In the genomic region with DNA sequence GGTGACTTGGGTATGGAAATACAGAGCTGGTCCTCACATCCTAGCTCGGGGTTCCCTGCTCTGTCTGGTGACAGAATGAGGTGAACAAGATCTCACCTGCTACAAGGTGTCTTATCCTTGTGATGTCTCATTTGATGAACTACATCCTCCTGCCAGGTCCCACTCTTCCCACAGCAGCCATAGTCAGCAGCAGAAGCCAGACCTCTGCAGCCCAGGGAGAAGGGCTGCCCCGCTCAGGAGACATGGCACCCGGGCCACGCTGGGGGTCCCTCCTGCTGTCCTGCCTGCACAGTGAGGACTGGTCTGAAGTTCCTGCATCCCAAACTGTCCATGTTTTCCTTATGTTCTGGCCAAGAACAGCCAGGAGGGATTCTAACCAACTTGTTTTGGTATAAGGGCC, we compare ENCODE assay signal across 39 cellular contexts.
"Had no signal": no experiment of that assay in that cellular context is flagged by ENCODE, and none has a peak within 500 bp of the region (broad histone marks: within the 10 kb centered on the region; RNA-seq: fewer than 3 reads in every experiment).

No MANE protein-coding gene starts in this region.

- H3K27ac ChIP-seq: adrenal gland, ascending aorta, body of pancreas, brain microvascular endothelial cell, breast epithelium, cardiac muscle cell had no signal

- H3K4me3 Mint-ChIP-seq: activated naive CD4-positive, alpha-beta T cell treated with anti-CD3 and anti-CD28 coated beads for 36 hours; activated naive CD4-positive, alpha-beta T cell treated with anti-CD3 and anti-CD28 coated beads, Interleukin-2, amount 10 ng/mL, durations not matched to agents 7 days and 5 days; activated naive CD4-positive, alpha-beta T cell treated with anti-CD3 and anti-CD28 coated beads, Interleukin-2, amount 50 U/mL, for 24 hours; activated naive CD8-positive, alpha-beta T cell; activated naive CD8-positive, alpha-beta T cell treated with anti-CD3 and anti-CD28 coated beads for 36 hours; activated naive CD8-positive, alpha-beta T cell treated with anti-CD3 and anti-CD28 coated beads, Interleukin-2, amount 10 ng/mL, durations not matched to agents 7 days and 5 days; activated naive CD8-positive, alpha-beta T cell treated with anti-CD3 and anti-CD28 coated beads, Interleukin-2, amount 50 U/mL, for 24 hours; activated T-cell treated with anti-CD3 and anti-CD28 coated beads, Interleukin-2, amount 50 U/mL, for 24 hours; activated T-cell treated with anti-CD3 and anti-CD28 coated beads, Interleukin-2, amount 50 U/mL, for 4 hours; activated T-cell treated with anti-CD3 and anti-CD28 coated beads, Interleukin-2, amount 50 U/mL, for 72 hours; activated T-helper 1 cell treated with anti-CD3 and anti-CD28 coated beads, Interleukin-12 subunit alpha, Interleukin-12 subunit beta, Interleukin-2, Interleukin-4 antibody, amounts not matched to agents 30 ng/mL and 10 ng/mL and 1 ng/mL, durations not matched to agents 14 hours and 24 hours and 36 hours; activated T-helper 17 cell treated with anti-CD3 and anti-CD28 coated beads, Interleukin-2, amount 50 U/mL, for 72 hours; brain; central memory CD8-positive, alpha-beta T cell had no signal

- H3K27ac Mint-ChIP-seq: activated naive CD4-positive, alpha-beta T cell treated with anti-CD3 and anti-CD28 coated beads for 36 hours; activated naive CD4-positive, alpha-beta T cell treated with anti-CD3 and anti-CD28 coated beads, Interleukin-2, amount 10 ng/mL, durations not matched to agents 7 days and 5 days; activated naive CD4-positive, alpha-beta T cell treated with anti-CD3 and anti-CD28 coated beads, Interleukin-2, amount 50 U/mL, for 24 hours; activated naive CD4-positive, alpha-beta T cell treated with anti-CD3 and anti-CD28 coated beads, Interleukin-2, amount 50 U/mL, for 72 hours; activated naive CD8-positive, alpha-beta T cell; activated naive CD8-positive, alpha-beta T cell treated with anti-CD3 and anti-CD28 coated beads for 36 hours; activated naive CD8-positive, alpha-beta T cell treated with anti-CD3 and anti-CD28 coated beads, Interleukin-2, amount 10 ng/mL, durations not matched to agents 7 days and 5 days; activated naive CD8-positive, alpha-beta T cell treated with anti-CD3 and anti-CD28 coated beads, Interleukin-2, amount 50 U/mL, for 24 hours; activated T-cell treated with anti-CD3 and anti-CD28 coated beads, Interleukin-2, amount 50 U/mL, for 24 hours; activated T-cell treated with anti-CD3 and anti-CD28 coated beads, Interleukin-2, amount 50 U/mL, for 72 hours; activated T-helper 1 cell treated with anti-CD3 and anti-CD28 coated beads, Interleukin-12 subunit alpha, Interleukin-12 subunit beta, Interleukin-2, Interleukin-4 antibody, amounts not matched to agents 30 ng/mL and 10 ng/mL and 1 ng/mL, durations not matched to agents 14 hours and 24 hours and 36 hours; activated T-helper 17 cell treated with anti-CD3 and anti-CD28 coated beads, Interleukin-2, amount 50 U/mL, for 72 hours; activated T-helper 2 cell treated with anti-CD3 and anti-CD28 coated beads, Interferon-gamma antibody, Interleukin-2, Interleukin-4, amounts not matched to agents 10 μg/mL and 5 μg/mL and 100 μg/mL, durations not matched to agents 14 hours and 24 hours and 36 hours; brain had no signal

- H3K36me3 Mint-ChIP-seq: activated naive CD4-positive, alpha-beta T cell treated with anti-CD3 and anti-CD28 coated beads, Interleukin-2, amount 10 ng/mL, durations not matched to agents 7 days and 5 days; activated naive CD4-positive, alpha-beta T cell treated with anti-CD3 and anti-CD28 coated beads, Interleukin-2, amount 50 U/mL, for 24 hours; activated naive CD4-positive, alpha-beta T cell treated with anti-CD3 and anti-CD28 coated beads, Interleukin-2, amount 50 U/mL, for 72 hours; activated naive CD8-positive, alpha-beta T cell; activated naive CD8-positive, alpha-beta T cell treated with anti-CD3 and anti-CD28 coated beads for 36 hours; activated naive CD8-positive, alpha-beta T cell treated with anti-CD3 and anti-CD28 coated beads, Interleukin-2, amount 10 ng/mL, durations not matched to agents 7 days and 5 days; brain had no signal

- H3K4me1 ChIP-seq: adrenal gland, ascending aorta, body of pancreas, breast epithelium had no signal

- H3K27me3 Mint-ChIP-seq: activated naive CD4-positive, alpha-beta T cell treated with anti-CD3 and anti-CD28 coated beads, Interleukin-2, amount 10 ng/mL, durations not matched to agents 7 days and 5 days; activated naive CD4-positive, alpha-beta T cell treated with anti-CD3 and anti-CD28 coated beads, Interleukin-2, amount 50 U/mL, for 24 hours; activated naive CD8-positive, alpha-beta T cell treated with anti-CD3 and anti-CD28 coated beads for 36 hours; activated naive CD8-positive, alpha-beta T cell treated with anti-CD3 and anti-CD28 coated beads, Interleukin-2, amount 10 ng/mL, durations not matched to agents 7 days and 5 days; central memory CD8-positive, alpha-beta T cell had no signal

- H3K9me3 Mint-ChIP-seq: activated naive CD4-positive, alpha-beta T cell treated with anti-CD3 and anti-CD28 coated beads for 36 hours; activated naive CD4-positive, alpha-beta T cell treated with anti-CD3 and anti-CD28 coated beads, Interleukin-2, amount 10 ng/mL, durations not matched to agents 7 days and 5 days; activated naive CD4-positive, alpha-beta T cell treated with anti-CD3 and anti-CD28 coated beads, Interleukin-2, amount 50 U/mL, for 24 hours; activated naive CD4-positive, alpha-beta T cell treated with anti-CD3 and anti-CD28 coated beads, Interleukin-2, amount 50 U/mL, for 72 hours; activated naive CD8-positive, alpha-beta T cell treated with anti-CD3 and anti-CD28 coated beads for 36 hours; activated naive CD8-positive, alpha-beta T cell treated with anti-CD3 and anti-CD28 coated beads, Interleukin-2, amount 10 ng/mL, durations not matched to agents 7 days and 5 days; activated naive CD8-positive, alpha-beta T cell treated with anti-CD3 and anti-CD28 coated beads, Interleukin-2, amount 50 U/mL, for 24 hours; activated T-cell treated with anti-CD3 and anti-CD28 coated beads, Interleukin-2, amount 50 U/mL, for 24 hours; activated T-cell treated with anti-CD3 and anti-CD28 coated beads, Interleukin-2, amount 50 U/mL, for 4 hours; activated T-cell treated with anti-CD3 and anti-CD28 coated beads, Interleukin-2, amount 50 U/mL, for 72 hours; activated T-helper 1 cell treated with anti-CD3 and anti-CD28 coated beads, Interleukin-12 subunit alpha, Interleukin-12 subunit beta, Interleukin-2, Interleukin-4 antibody, amounts not matched to agents 30 ng/mL and 10 ng/mL and 1 ng/mL, durations not matched to agents 14 hours and 24 hours and 36 hours; activated T-helper 17 cell treated with anti-CD3 and anti-CD28 coated beads, Interleukin-2, amount 50 U/mL, for 72 hours; activated T-helper 2 cell treated with anti-CD3 and anti-CD28 coated beads, Interferon-gamma antibody, Interleukin-2, Interleukin-4, amounts not matched to agents 10 μg/mL and 5 μg/mL and 100 μg/mL, durations not matched to agents 14 hours and 24 hours and 36 hours; brain; central memory CD8-positive, alpha-beta T cell had no signal

- H3K9me3 ChIP-seq: adrenal gland, ascending aorta, body of pancreas, breast epithelium had no signal

- H3K4me1 Mint-ChIP-seq: activated naive CD4-positive, alpha-beta T cell treated with anti-CD3 and anti-CD28 coated beads, Interleukin-2, amount 10 ng/mL, durations not matched to agents 7 days and 5 days; activated naive CD4-positive, alpha-beta T cell treated with anti-CD3 and anti-CD28 coated beads, Interleukin-2, amount 50 U/mL, for 24 hours; activated naive CD8-positive, alpha-beta T cell treated with anti-CD3 and anti-CD28 coated beads for 36 hours; activated naive CD8-positive, alpha-beta T cell treated with anti-CD3 and anti-CD28 coated beads, Interleukin-2, amount 10 ng/mL, durations not matched to agents 7 days and 5 days; activated naive CD8-positive, alpha-beta T cell treated with anti-CD3 and anti-CD28 coated beads, Interleukin-2, amount 50 U/mL, for 24 hours; activated T-helper 17 cell treated with anti-CD3 and anti-CD28 coated beads, Interleukin-2, amount 50 U/mL, for 72 hours; central memory CD8-positive, alpha-beta T cell had no signal

- H3K4me3 ChIP-seq: adrenal gland, ascending aorta, body of pancreas, breast epithelium, cardiac muscle cell had no signal

- H3K27me3 ChIP-seq: adrenal gland, ascending aorta, body of pancreas, brain microvascular endothelial cell, breast epithelium, cardiac muscle cell had no signal

- ATAC-seq: activated naive CD4-positive, alpha-beta T cell treated with anti-CD3 and anti-CD28 coated beads, Interleukin-2, amount 50 U/mL, for 72 hours; activated naive CD8-positive, alpha-beta T cell treated with anti-CD3 and anti-CD28 coated beads, Interleukin-2, amount 50 U/mL, for 24 hours; activated T-cell treated with anti-CD3 and anti-CD28 coated beads, Interleukin-2, amount 50 U/mL, for 4 hours; activated T-cell treated with anti-CD3 and anti-CD28 coated beads, Interleukin-2, amount 50 U/mL, for 72 hours; activated T-helper 17 cell treated with anti-CD3 and anti-CD28 coated beads, Interleukin-2, amount 50 U/mL, for 72 hours; body of pancreas had no signal

- H3K36me3 ChIP-seq: adrenal gland, ascending aorta, brain microvascular endothelial cell, breast epithelium, cardiac muscle cell had no signal

- DNase-seq: activated effector memory CD4-positive, alpha-beta T cell treated with anti-CD3 and anti-CD28 coated beads, Interleukin-2, amount 50 U/mL, for 16 hours; activated effector memory CD4-positive, alpha-beta T cell treated with Interleukin-2 at 50 U/mL for 16 hours; activated gamma-delta T cell; activated gamma-delta T cell treated with Interleukin-2 at 50 U/mL for 16 hours; activated naive CD4-positive, alpha-beta T cell; activated naive CD4-positive, alpha-beta T cell treated with anti-CD3 and anti-CD28 coated beads for 36 hours; activated naive CD4-positive, alpha-beta T cell treated with anti-CD3 and anti-CD28 coated beads, Interleukin-2, amount 10 ng/mL, durations not matched to agents 7 days and 5 days; activated naive CD4-positive, alpha-beta T cell treated with anti-CD3 and anti-CD28 coated beads, Interleukin-2, amount 50 U/mL, for 16 hours; activated naive CD4-positive, alpha-beta T cell treated with Interleukin-2 at 50 U/mL for 16 hours; activated naive CD8-positive, alpha-beta T cell treated with anti-CD3 and anti-CD28 coated beads for 36 hours; activated naive CD8-positive, alpha-beta T cell treated with anti-CD3 and anti-CD28 coated beads, Interleukin-2, amount 10 ng/mL, durations not matched to agents 7 days and 5 days; activated naive CD8-positive, alpha-beta T cell treated with anti-CD3 and anti-CD28 coated beads, Interleukin-2, amount 50 U/mL, for 24 hours; activated T-cell treated with anti-CD3 and anti-CD28 coated beads for 4 hours; activated T-cell treated with anti-CD3 and anti-CD28 coated beads, Interleukin-2, amount 50 U/mL, for 1 hour; activated T-cell treated with anti-CD3 and anti-CD28 coated beads, Interleukin-2, amount 50 U/mL, for 24 hours; activated T-cell treated with anti-CD3 and anti-CD28 coated beads, Interleukin-2, amount 50 U/mL, for 4 hours; activated T-cell treated with anti-CD3 and anti-CD28 coated beads, Interleukin-2, amount 50 U/mL, for 48 hours; activated T-cell treated with anti-CD3 and anti-CD28 coated beads, Interleukin-2, amount 50 U/mL, for 72 hours; adrenal gland; amniotic stem cell; amygdala; anterior cingulate cortex; aorta; body of pancreas; brain microvascular endothelial cell; caudate nucleus; central memory CD4-positive, alpha-beta T cell; cerebellar nuclear complex had no signal
